In genomic region chr5:40787986-40788385, GRCh38 we compare ENCODE assay signal across 22 cellular contexts.
"Had no signal": no experiment of that assay in that cellular context is flagged by ENCODE, and none has a peak within 500 bp of the region (broad histone marks: within the 10 kb centered on the region; RNA-seq: fewer than 3 reads in every experiment).

No MANE protein-coding gene starts in this region.

- H3K27me3 ChIP-seq: MG63, SJSA1 had no signal

- DNase-seq: Karpas-422, KG1, MG63, NCI-H1092, NCI-H1436, NCI-H187, NCI-H2029, NCI-H2081 treated with DMSO at 0.1 percent for 48 hours, NCI-H2171, NCI-H226, NCI-H446, NCI-H510A, NCI-H524 treated with DMSO at 0.1 percent for 48 hours, NCI-H69, Right ventricle myocardium superior, RPMI8226, SIG-M5 had no signal

- H3K4me3 ChIP-seq: MG63, SJSA1, SK-N-MC had no signal

- H3K27ac ChIP-seq: HL-60, SJSA1, SK-N-MC had no signal

- FAIRE-seq: HTR-8/SVneo, RCC 7860 had no signal
